In genomic region chr1:118084400-118084799, GRCh38 we compare ENCODE assay signal across 1 cellular context.
TF ChIP-seq lines count a peak whose summit lies in the region.

No MANE protein-coding gene starts in this region.

TF ChIP-seq in WTC11, 78 proteins besides CTCF, POLR2A, EP300 and RAD21 (continued from another document):
- no peak for TF ChIP-seq AR (CRISPR knock-in tag; IDR thresholded peaks at IDR 0.05)
